ENCODE assay signal across 9 cellular contexts in genomic region chr5:149141957-149142851, GRCh38. TPM values are rescaled to one million over a fixed set of nuclear protein-coding genes. Genes with fewer than 3 reads are reported as not detected.
A peak's percentile ranks its signal among the peaks of the same experiment; 100 is the strongest.
DNase-seq lines count a peak whose midpoint lies in the region; ATAC-seq and TF ChIP-seq lines count a peak whose summit lies in the region.
"Had no signal": no experiment of that assay in that cellular context is flagged by ENCODE, and none has a peak within 500 bp of the region (broad histone marks: within the 10 kb centered on the region; RNA-seq: fewer than 3 reads in every experiment).

No MANE protein-coding gene starts in this region.

- no peak overlapping the region for H3K9ac ChIP-seq in neuronal stem cell (ENCODE audit: low read depth, low read length, poor library complexity)

- H4K8ac ChIP-seq in neuronal stem cell (ENCODE audit: low read depth, low read length): no peak overlapping the region

- no peaks in the 10 kb centered on the region for H3K36me3 ChIP-seq in neuronal stem cell (replicated peaks in 1 of 2; ENCODE audit: control insufficient read depth in 2 of 2, insufficient read depth in 2 of 2, low read length in 2 of 2)

- peaks cover 0 to 22% (median 14%) of the 10 kb centered on the region in 3 experiments for H3K27me3 ChIP-seq in neuronal stem cell (ENCODE audit: control insufficient read depth in 3 of 3, insufficient read depth in 3 of 3, low read depth in 1 of 3, low read length in 3 of 3)

- no peak overlapping the region for H2BK15ac ChIP-seq in neuronal stem cell (ENCODE audit: low read length)

- TF ChIP-seq CTCF in fibroblast of villous mesenchyme (IDR thresholded peaks at IDR 0.05; ENCODE audit: insufficient read depth, low read depth, low read length): no peak

- no peak overlapping the region for H2BK5ac ChIP-seq in neuronal stem cell (ENCODE audit: low read length)

- H3K4me3 ChIP-seq in fibroblast of villous mesenchyme (ENCODE audit: low read depth, low read length) (peak overlapping the region; percentile 88), neuronal stem cell (ENCODE audit: low read length in 2 of 2) (peak overlapping the region in 1 of 2 donors; percentile 75)

- H3K18ac ChIP-seq in neuronal stem cell (ENCODE audit: low read length): no peak overlapping the region

- H4K91ac ChIP-seq in neuronal stem cell (ENCODE audit: low read depth, low read length, poor library complexity): no peak overlapping the region

- H3K4me2 ChIP-seq in neuronal stem cell (ENCODE audit: insufficient read depth, low read length, poor library complexity, severe bottlenecking): peak overlapping the region; percentile 91

- H3K4me1 ChIP-seq in neuronal stem cell (ENCODE audit: control insufficient read depth in 2 of 2, insufficient read depth in 1 of 2, low read depth in 1 of 2, low read length in 2 of 2): peaks cover 0 to 4% of the 10 kb centered on the region in 2 donors

- no peak overlapping the region for H2AK5ac ChIP-seq in neuronal stem cell (ENCODE audit: low read depth, low read length)

- peak overlapping the region; percentile 96 for H2AFZ ChIP-seq in neuronal stem cell (ENCODE audit: low read length)

- no peak overlapping the region for H3K4ac ChIP-seq in neuronal stem cell (ENCODE audit: low read length)

- no peaks in the 10 kb centered on the region for H3K9me3 ChIP-seq in neuronal stem cell (replicated peaks in 1 of 2; ENCODE audit: control insufficient read depth in 2 of 2, insufficient read depth in 1 of 2, low read depth in 1 of 2, low read length in 2 of 2)

- no peaks in the 10 kb centered on the region for H3K79me1 ChIP-seq in neuronal stem cell (ENCODE audit: low read depth, low read length)

- ATAC-seq in SK-N-SH treated with all-trans-retinoic acid at 6 μM for 48 hours: peak; percentile 33

- DNase-seq in NCI-H1105 treated with DMSO at 0.1 percent for 48 hours (lab: John Stamatoyannopoulos, UW) (peak; percentile 38), NCI-H1105 (lab: John Stamatoyannopoulos, UW) (no peak), fibroblast of villous mesenchyme (ENCODE audit: low read depth) (no peak), neuronal stem cell (ENCODE audit: low spot score) (peak; percentile 20), T-helper 1 cell (no peak), iPS-NIHi7 (ENCODE audit: extremely low spot score) (no peak), NCI-H2107 treated with DMSO at 0.1 percent for 48 hours (lab: John Stamatoyannopoulos, UW; ENCODE audit: unreplicated experiment) (no peak)

- no peak overlapping the region for H3K14ac ChIP-seq in neuronal stem cell (ENCODE audit: low read length)

- no peak overlapping the region for H3K27ac ChIP-seq in neuronal stem cell (replicated peaks; ENCODE audit: low read length)

- no CpG with 5 or more reads among the region's 20 CpGs for WGBS in neuronal stem cell (ENCODE audit: extremely low coverage in 2 of 2, insufficient read length in 2 of 2, insufficient replicate concordance in 1 of 2), 2 donors

- H3K23ac ChIP-seq in neuronal stem cell (ENCODE audit: low read depth, low read length, poor library complexity): no peak overlapping the region

- no peak overlapping the region for H2BK120ac ChIP-seq in neuronal stem cell (ENCODE audit: low read depth, low read length)

- H2BK12ac ChIP-seq in neuronal stem cell (ENCODE audit: low read length): no peak overlapping the region

TF ChIP-seq in SK-N-SH treated with all-trans-retinoic acid at 6 μM for 48 hours, 23 proteins besides CTCF, POLR2A, EP300 and RAD21:
- TF ChIP-seq TSHZ2 (CRISPR knock-in tag; IDR thresholded peaks at IDR 0.05) (no peak), ZNF8 (CRISPR knock-in tag; IDR thresholded peaks at IDR 0.05) (no peak), ARNTL (CRISPR knock-in tag; IDR thresholded peaks at IDR 0.05; ENCODE audit: borderline replicate concordance, low read depth) (no peak), OSR1 (CRISPR knock-in tag; IDR thresholded peaks at IDR 0.05) (no peak), CREB5 (CRISPR knock-in tag; IDR thresholded peaks at IDR 0.05; ENCODE audit: low read depth) (no peak), ESRRG (CRISPR knock-in tag; IDR thresholded peaks at IDR 0.05) (no peak), ISL1 (CRISPR knock-in tag; IDR thresholded peaks at IDR 0.05) (no peak), ZFP3 (CRISPR knock-in tag; IDR thresholded peaks at IDR 0.05) (no peak), PPARA (CRISPR knock-in tag; IDR thresholded peaks at IDR 0.05; ENCODE audit: borderline replicate concordance) (no peak), ZNF565 (CRISPR knock-in tag; conservative IDR thresholded peaks at IDR 0.05; ENCODE audit: low read depth) (no peak), ZNF70 (CRISPR knock-in tag; IDR thresholded peaks at IDR 0.05) (no peak), CSDC2 (CRISPR knock-in tag; IDR thresholded peaks at IDR 0.05) (no peak)

RNA-seq across cellular contexts. Expression of gene ABLIM3, which starts 0.9 kb away (rescaled TPM):
- 22.2 and 32.8 TPM in 2 replicates for total RNA-seq in fibroblast of villous mesenchyme
- 0.14 TPM for polyA plus RNA-seq in neuronal stem cell (2013, experiment 1 of 2)
- 0.18 TPM for polyA plus RNA-seq in neuronal stem cell (2013, experiment 2 of 2)
- total RNA-seq: activated CD8-positive, alpha-beta memory T cell treated with anti-CD3 and anti-CD28 coated beads for 36 hours had no signal

Comparison
In these comparisons a context has a peak if more than half of its experiments do, and no peak if none do; other contexts are left out.
1. DNase-seq: peak in NCI-H1105 treated with DMSO at 0.1 percent for 48 hours (single experiment) and neuronal stem cell (single experiment); none in NCI-H1105 (single experiment), fibroblast of villous mesenchyme (single experiment), T-helper 1 cell (0 of 5), iPS-NIHi7 (single experiment) and NCI-H2107 treated with DMSO at 0.1 percent for 48 hours (single experiment).